Comparison of ENCODE assay signal across 8 cellular contexts in genomic region chr5:163564321-163564924, GRCh38. TPM values are rescaled to one million over a fixed set of nuclear protein-coding genes. Genes with fewer than 3 reads are reported as not detected.
DNase-seq lines count a peak whose midpoint lies in the region; ATAC-seq and TF ChIP-seq lines count a peak whose summit lies in the region.

No MANE protein-coding gene starts in this region.

- no peaks in the 10 kb centered on the region for H3K36me3 ChIP-seq in stomach

- peaks cover 13 to 22% (median 18%) of the 10 kb centered on the region in 4 donors for H3K4me1 ChIP-seq in stomach

- no peaks in the 10 kb centered on the region for H3K9me3 ChIP-seq in stomach

- TF ChIP-seq EP300 in stomach (IDR thresholded peaks at IDR 0.05): no peak

- intact Hi-C loops in stomach (cut with DNase I; ENCODE audit: low total_unique reads): loop anchor here (10.0 kb wide), 1 partner anchor 940 kb away; no protein-coding TSS in a partner anchor

- H3K9me3 Mint-ChIP-seq in endothelial cell (ENCODE audit: unreplicated experiment) (no peaks in the 10 kb centered on the region), naive B cell (peaks cover 0 to 2% (median 0%) of the 10 kb centered on the region in 7 donors)

- H3K4me1 Mint-ChIP-seq in endothelial cell (ENCODE audit: unreplicated experiment): peaks cover 25% of the 10 kb centered on the region
- peaks cover 12 to 21% (median 17%) of the 10 kb centered on the region in 3 donors for H3K4me1 Mint-ChIP-seq in naive B cell

- DNase-seq in NCI-H82 (lab: John Stamatoyannopoulos, UW) (peak; percentile 74), NCI-H82 treated with DMSO at 0.1 percent for 48 hours (lab: John Stamatoyannopoulos, UW; ENCODE audit: unreplicated experiment) (no peak), NCI-H526 treated with DMSO at 0.1 percent for 48 hours (lab: John Stamatoyannopoulos, UW) (peak; percentile 3), endothelial cell (ENCODE audit: low spot score) (peak; percentile 65), naive B cell (peak; percentile 43), stomach (peak; percentile 62)
- peak; percentile 29 for DNase-seq in activated CD8-positive, alpha-beta memory T cell treated with anti-CD3 and anti-CD28 coated beads, Interleukin-2, amount 50 U/mL, for 24 hours (ENCODE audit: extremely low read depth)

- H3K27me3 ChIP-seq in stomach: peaks cover 0 to 40% (median 25%) of the 10 kb centered on the region in 3 donors

- peak; percentile 40 for ATAC-seq in HG02870 (IDR thresholded peaks at IDR 0.05; ENCODE audit: unreplicated experiment)
- ATAC-seq in naive B cell (ENCODE audit: low read depth in 2 of 2): no peak

- H3K4me3 Mint-ChIP-seq in endothelial cell (ENCODE audit: unreplicated experiment): no peak overlapping the region
- no peak overlapping the region for H3K4me3 Mint-ChIP-seq in naive B cell

- WGBS in stomach, 5 donors: 7 to 12% (median 11%) methylated on average over 7 of the region's 7 CpGs

- H3K27ac Mint-ChIP-seq in endothelial cell (ENCODE audit: unreplicated experiment) (no peak overlapping the region), naive B cell (no peak overlapping the region)

- no peak overlapping the region for H3K27ac ChIP-seq in stomach

- H3K27me3 Mint-ChIP-seq in endothelial cell (ENCODE audit: unreplicated experiment): no peaks in the 10 kb centered on the region
- peaks cover 60 to 72% (median 67%) of the 10 kb centered on the region in 3 donors for H3K27me3 Mint-ChIP-seq in naive B cell

- TF ChIP-seq CTCF in endothelial cell (IDR thresholded peaks at IDR 0.05; ENCODE audit: unreplicated experiment): peak; percentile 89
- TF ChIP-seq CTCF in stomach (IDR thresholded peaks at IDR 0.05): peak in 5 of 7 experiments; percentile 73 to 91 (median 78)

- H3K36me3 Mint-ChIP-seq in endothelial cell (ENCODE audit: low read depth, unreplicated experiment) (no peaks in the 10 kb centered on the region), naive B cell (no peaks in the 10 kb centered on the region)

- no peak for TF ChIP-seq POLR2A in stomach (IDR thresholded peaks at IDR 0.05)

- no peak overlapping the region for H3K4me3 ChIP-seq in stomach

RNA-seq across cellular contexts. Expression of gene MAT2B, which starts 59.0 kb away (rescaled TPM):
- 25.2 TPM for total RNA-seq in endothelial cell (ENCODE audit: unreplicated experiment)
- polyA plus RNA-seq in naive B cell (ENCODE audit: low read depth in 6 of 6): 100 to 1,000 TPM; 282 to 501 (median 341) TPM
- 10 to 100 TPM in 4 of 5 donors, 1 to 10 TPM in 1; 6.7 to 84.3 (median 32.6) TPM for total RNA-seq in stomach
- 10 to 100 TPM; 38.4 to 65.1 (median 47.2) TPM for polyA plus RNA-seq in stomach
